ENCODE assay signal across 15 cellular contexts in genomic region chr20:48201881-48202280, GRCh38.
DNase-seq lines count a peak whose midpoint lies in the region; ATAC-seq and TF ChIP-seq lines count a peak whose summit lies in the region.
"Had no signal": no experiment of that assay in that cellular context is flagged by ENCODE, and none has a peak within 500 bp of the region (broad histone marks: within the 10 kb centered on the region; RNA-seq: fewer than 3 reads in every experiment).

No MANE protein-coding gene starts in this region.

- TF ChIP-seq CTCF in heart right ventricle (IDR thresholded peaks at IDR 0.05) (no peak), right atrium auricular region (IDR thresholded peaks at IDR 0.05) (no peak), spleen (IDR thresholded peaks at IDR 0.05 in 8 of 11, conservative IDR thresholded peaks at IDR 0.05 in 3 of 11) (no peak)

- H3K9me3 Mint-ChIP-seq in stimulated activated memory B cell treated with anti-CD40 and anti-IgM and Interleukin-4, amounts not matched to agents 10 μg/mL and 1 μg/mL and 100 μg/mL, for 72 hours, result no peaks in the 10 kb centered on the region
- H3K9me3 Mint-ChIP-seq: CD8-positive, alpha-beta T cell; GM23338 had no signal

- H3K27ac Mint-ChIP-seq in stimulated activated memory B cell treated with anti-CD40 and anti-IgM and Interleukin-4, amounts not matched to agents 10 μg/mL and 1 μg/mL and 100 μg/mL, for 72 hours, result no peak overlapping the region
- H3K27ac Mint-ChIP-seq: B cell; CD8-positive, alpha-beta T cell; GM23338 had no signal

- H3K27ac ChIP-seq in heart right ventricle (no peak overlapping the region), right atrium auricular region (no peak overlapping the region), spleen (no peak overlapping the region)
- H3K27ac ChIP-seq: BLaER1 treated with 17β-estradiol and CSF1 and Interleukin-3, amounts not matched to agents 10 nM and 100 nM; HL-60 had no signal

- H3K4me3 ChIP-seq in heart right ventricle (no peak overlapping the region), right atrium auricular region (no peak overlapping the region), NT2/D1 (ENCODE audit: insufficient read length, low read depth) (no peak overlapping the region), spleen (no peak overlapping the region)
- H3K4me3 ChIP-seq: BLaER1 treated with 17β-estradiol and CSF1 and Interleukin-3, amounts not matched to agents 10 nM and 100 nM; GM23338 had no signal

- no peak for TF ChIP-seq POLR2A in spleen (IDR thresholded peaks at IDR 0.05)

- no peaks in the 10 kb centered on the region for H3K4me1 ChIP-seq in heart right ventricle
- no peaks in the 10 kb centered on the region for H3K4me1 ChIP-seq in right atrium auricular region
- peaks cover 27% of the 10 kb centered on the region for H3K4me1 ChIP-seq in NT2/D1 (ENCODE audit: insufficient read depth, insufficient read length)
- no peaks in the 10 kb centered on the region for H3K4me1 ChIP-seq in spleen

- peak in 5 of 8 donors; percentile 34 to 55 (median 37) for ATAC-seq in heart right ventricle
- ATAC-seq in stimulated activated memory B cell treated with anti-CD40 and anti-IgM and Interleukin-4, amounts not matched to agents 10 μg/mL and 1 μg/mL and 100 μg/mL, for 72 hours, result no peak
- ATAC-seq: CD8-positive, alpha-beta T cell; GM23338 had no signal

- intact Hi-C loops in heart right ventricle (cut with DNase I) (no loop called here), spleen (cut with DNase I; ENCODE audit: low total_unique reads) (no loop called here)

- no peaks in the 10 kb centered on the region for H3K9me3 ChIP-seq in heart right ventricle
- H3K9me3 ChIP-seq in right atrium auricular region, result no peaks in the 10 kb centered on the region
- H3K9me3 ChIP-seq in NT2/D1 (ENCODE audit: insufficient read depth, low read length), result no peaks in the 10 kb centered on the region
- H3K9me3 ChIP-seq in spleen, result no peaks in the 10 kb centered on the region
- H3K9me3 ChIP-seq: BLaER1 treated with 17β-estradiol and CSF1 and Interleukin-3, amounts not matched to agents 10 nM and 100 nM had no signal

- H3K27me3 ChIP-seq in heart right ventricle (peaks cover 0 to 26% (median 11%) of the 10 kb centered on the region in 7 donors), right atrium auricular region (no peaks in the 10 kb centered on the region), NT2/D1 (ENCODE audit: insufficient read depth, insufficient read length) (no peaks in the 10 kb centered on the region), spleen (replicated peaks in 1 of 7) (peaks cover 0 to 14% (median 0%) of the 10 kb centered on the region in 7 donors)
- H3K27me3 ChIP-seq: BLaER1 treated with 17β-estradiol and CSF1 and Interleukin-3, amounts not matched to agents 10 nM and 100 nM had no signal

- H3K4me1 Mint-ChIP-seq in stimulated activated memory B cell treated with anti-CD40 and anti-IgM and Interleukin-4, amounts not matched to agents 10 μg/mL and 1 μg/mL and 100 μg/mL, for 72 hours, result no peaks in the 10 kb centered on the region
- H3K4me1 Mint-ChIP-seq: B cell, GM23338 had no signal

- H3K36me3 Mint-ChIP-seq in stimulated activated memory B cell treated with anti-CD40 and anti-IgM and Interleukin-4, amounts not matched to agents 10 μg/mL and 1 μg/mL and 100 μg/mL, for 72 hours, result no peaks in the 10 kb centered on the region
- H3K36me3 Mint-ChIP-seq: CD8-positive, alpha-beta T cell had no signal

- DNase-seq in heart right ventricle (no peak), right atrium auricular region (ENCODE audit: low spot score) (no peak), NT2/D1 (ENCODE audit: low read depth, low spot score) (no peak), spleen (peak; percentile 59), HuH-7 (ENCODE audit: low spot score) (no peak)
- DNase-seq: Calu3; CD8-positive, alpha-beta T cell; DMS79 treated with DMSO at 0.1 percent for 48 hours; GF-D8; HCEC 1CT had no signal

- WGBS in heart right ventricle, 2 donors, result 64 to 74% methylated on average over 5 of the region's 5 CpGs
- 71 to 100% (median 76%) methylated on average over 2 to 5 of the region's 5 CpGs for WGBS in spleen, 5 donors

- peak overlapping the region; percentile 2 for H3K9ac ChIP-seq in NT2/D1 (ENCODE audit: insufficient read length, low read depth)
- H3K9ac ChIP-seq: BLaER1 treated with 17β-estradiol and CSF1 and Interleukin-3, amounts not matched to agents 10 nM and 100 nM had no signal

- peaks cover 18% of the 10 kb centered on the region for H3K27me3 Mint-ChIP-seq in stimulated activated memory B cell treated with anti-CD40 and anti-IgM and Interleukin-4, amounts not matched to agents 10 μg/mL and 1 μg/mL and 100 μg/mL, for 72 hours

- no peak overlapping the region for H3K4me3 Mint-ChIP-seq in stimulated activated memory B cell treated with anti-CD40 and anti-IgM and Interleukin-4, amounts not matched to agents 10 μg/mL and 1 μg/mL and 100 μg/mL, for 72 hours
- H3K4me3 Mint-ChIP-seq: B cell; CD8-positive, alpha-beta T cell; GM23338 had no signal

- H3K36me3 ChIP-seq in heart right ventricle (no peaks in the 10 kb centered on the region), right atrium auricular region (no peaks in the 10 kb centered on the region), NT2/D1 (ENCODE audit: insufficient read depth, insufficient read length, low read length) (no peaks in the 10 kb centered on the region), spleen (no peaks in the 10 kb centered on the region)
- H3K36me3 ChIP-seq: BLaER1 treated with 17β-estradiol and CSF1 and Interleukin-3, amounts not matched to agents 10 nM and 100 nM had no signal
